16 cellular contexts compared by ENCODE assay signal in the genomic region with DNA sequence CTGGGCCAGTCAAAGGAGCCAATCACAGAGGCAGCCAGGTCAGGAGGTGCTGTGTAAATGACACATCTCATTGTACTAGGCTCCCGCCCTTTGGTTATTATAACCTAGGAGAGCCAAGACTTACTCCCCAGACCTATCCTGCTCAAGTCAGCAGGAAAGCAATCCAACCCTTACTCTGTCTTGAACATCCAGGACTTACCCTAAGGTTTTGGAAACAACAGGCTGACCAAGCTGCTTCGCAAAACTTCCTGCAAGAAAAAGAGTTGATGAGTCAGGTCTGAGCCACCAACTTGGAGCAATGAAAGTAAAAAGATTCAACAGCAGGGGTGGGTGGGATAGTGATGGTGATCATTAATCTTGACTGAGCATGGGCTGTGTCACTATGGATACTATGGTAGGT.
A peak's percentile ranks its signal among the peaks of the same experiment; 100 is the strongest.
DNase-seq lines count a peak whose midpoint lies in the region; ATAC-seq, FAIRE-seq and TF ChIP-seq lines count a peak whose summit lies in the region.
"Had no signal": no experiment of that assay in that cellular context is flagged by ENCODE, and none has a peak within 500 bp of the region (broad histone marks: within the 10 kb centered on the region; RNA-seq: fewer than 3 reads in every experiment).

No MANE protein-coding gene starts in this region.

- no peak overlapping the region for H3K4me3 ChIP-seq in astrocyte (ENCODE audit: insufficient read depth, low read depth, low read length)
- H3K4me3 ChIP-seq in foreskin fibroblast (ENCODE audit: low read depth in 1 of 2, low read length in 2 of 2) = no peak overlapping the region
- H3K4me3 ChIP-seq: left ventricle myocardium inferior, sigmoid colon had no signal

- H3K36me3 Mint-ChIP-seq in astrocyte (ENCODE audit: low read depth, unreplicated experiment) = peaks cover 31% of the 10 kb centered on the region
- H3K36me3 Mint-ChIP-seq: activated naive CD4-positive, alpha-beta T cell treated with anti-CD3 and anti-CD28 coated beads, Interleukin-2, amount 50 U/mL, for 24 hours had no signal

- H2AFZ ChIP-seq in astrocyte (ENCODE audit: low read depth, low read length) = no peak overlapping the region

- no peak for TF ChIP-seq CTCF in astrocyte (IDR thresholded peaks at IDR 0.05; ENCODE audit: insufficient read depth, low read depth, low read length)
- no peak for TF ChIP-seq CTCF in foreskin fibroblast (IDR thresholded peaks at IDR 0.05; ENCODE audit: low read depth, low read length)

- no peaks in the 10 kb centered on the region for H4K20me1 ChIP-seq in astrocyte (ENCODE audit: insufficient read depth, low read length)

- DNase-seq in HS-5 (ENCODE audit: low read depth) (peak; percentile 68), astrocyte (ENCODE audit: low read depth) (peak; percentile 89), foreskin fibroblast (peak; percentile 77 to 84), urothelium cell line (ENCODE audit: low spot score) (no peak), AML-193 (lab: John Stamatoyannopoulos, UW) (no peak)
- DNase-seq: glutamatergic neuron, NCI-H1694, NCI-H526 treated with DMSO at 0.1 percent for 48 hours, sigmoid colon had no signal

- H3K9me3 Mint-ChIP-seq in astrocyte (ENCODE audit: unreplicated experiment) = peaks cover 2% of the 10 kb centered on the region
- H3K9me3 Mint-ChIP-seq: activated naive CD4-positive, alpha-beta T cell treated with anti-CD3 and anti-CD28 coated beads, Interleukin-2, amount 50 U/mL, for 24 hours; dendritic cell treated with granulocyte-macrophage colony-stimulating factor and Interleukin-4, amounts not matched to agents 40 ng/mL and 50 ng/mL, for 4 days; nephron had no signal

- H3K4me1 Mint-ChIP-seq in astrocyte (ENCODE audit: low read depth, unreplicated experiment) = peaks cover 34% of the 10 kb centered on the region
- H3K4me1 Mint-ChIP-seq: activated naive CD4-positive, alpha-beta T cell treated with anti-CD3 and anti-CD28 coated beads, Interleukin-2, amount 50 U/mL, for 24 hours had no signal

- peak overlapping the region; percentile 40 for H3K9ac ChIP-seq in astrocyte (ENCODE audit: low read length)

- H3K79me2 ChIP-seq in astrocyte (ENCODE audit: insufficient read depth, low read length) = no peaks in the 10 kb centered on the region

- ATAC-seq in GM21390 (IDR thresholded peaks at IDR 0.05; ENCODE audit: unreplicated experiment) = no peak
- no peak for ATAC-seq in activated CD4-positive, CD25-positive, alpha-beta regulatory T cell treated with anti-CD3 and anti-CD28 coated beads, Interleukin-2, amount 50 U/mL, for 24 hours

- peaks cover 9% of the 10 kb centered on the region for H3K36me3 ChIP-seq in astrocyte (ENCODE audit: insufficient read depth, low read length)
- H3K36me3 ChIP-seq: left ventricle myocardium inferior, sigmoid colon had no signal

- H3K4me2 ChIP-seq in astrocyte (ENCODE audit: low read length) = peak overlapping the region; percentile 21

- H3K27ac ChIP-seq in astrocyte (ENCODE audit: low read depth, low read length) = peak overlapping the region; percentile 84
- H3K27ac ChIP-seq: left ventricle myocardium inferior had no signal

- no peak overlapping the region for H3K4me3 Mint-ChIP-seq in astrocyte (ENCODE audit: unreplicated experiment)
- H3K4me3 Mint-ChIP-seq: activated naive CD4-positive, alpha-beta T cell treated with anti-CD3 and anti-CD28 coated beads, Interleukin-2, amount 50 U/mL, for 24 hours; dendritic cell treated with granulocyte-macrophage colony-stimulating factor and Interleukin-4, amounts not matched to agents 40 ng/mL and 50 ng/mL, for 4 days; nephron had no signal

- FAIRE-seq in astrocyte (lab: Jason Lieb, UNC) = peak; percentile 56
- peak; percentile 58 for FAIRE-seq in urothelium cell line (lab: Jason Lieb, UNC)
- FAIRE-seq: D721Med had no signal

- H3K27me3 Mint-ChIP-seq in astrocyte (ENCODE audit: low read depth, unreplicated experiment) = no peaks in the 10 kb centered on the region
- H3K27me3 Mint-ChIP-seq: activated naive CD4-positive, alpha-beta T cell treated with anti-CD3 and anti-CD28 coated beads, Interleukin-2, amount 50 U/mL, for 24 hours; dendritic cell treated with granulocyte-macrophage colony-stimulating factor and Interleukin-4, amounts not matched to agents 40 ng/mL and 50 ng/mL, for 4 days had no signal

- H3K27me3 ChIP-seq in astrocyte (ENCODE audit: insufficient read depth, low read length) = no peaks in the 10 kb centered on the region
- H3K27me3 ChIP-seq: sigmoid colon had no signal

- H3K9me3 ChIP-seq in astrocyte (ENCODE audit: insufficient read depth, low read depth, low read length) = no peaks in the 10 kb centered on the region
- H3K9me3 ChIP-seq: left ventricle myocardium inferior, sigmoid colon had no signal

- H3K4me1 ChIP-seq in astrocyte (ENCODE audit: insufficient read depth, low read length) = peaks cover 32% of the 10 kb centered on the region
- H3K4me1 ChIP-seq: left ventricle myocardium inferior had no signal

- peak overlapping the region; percentile 67 for H3K27ac Mint-ChIP-seq in astrocyte (ENCODE audit: unreplicated experiment)
- H3K27ac Mint-ChIP-seq: activated naive CD4-positive, alpha-beta T cell treated with anti-CD3 and anti-CD28 coated beads, Interleukin-2, amount 50 U/mL, for 24 hours; dendritic cell treated with granulocyte-macrophage colony-stimulating factor and Interleukin-4, amounts not matched to agents 40 ng/mL and 50 ng/mL, for 4 days; nephron had no signal

Comparison
In these comparisons a context has a peak if more than half of its experiments do, and no peak if none do; other contexts are left out.
1. DNase-seq: peak in HS-5 (single experiment), astrocyte (single experiment) and foreskin fibroblast (2 of 2); none in urothelium cell line (single experiment) and AML-193 (0 of 2).